In the genomic region with DNA sequence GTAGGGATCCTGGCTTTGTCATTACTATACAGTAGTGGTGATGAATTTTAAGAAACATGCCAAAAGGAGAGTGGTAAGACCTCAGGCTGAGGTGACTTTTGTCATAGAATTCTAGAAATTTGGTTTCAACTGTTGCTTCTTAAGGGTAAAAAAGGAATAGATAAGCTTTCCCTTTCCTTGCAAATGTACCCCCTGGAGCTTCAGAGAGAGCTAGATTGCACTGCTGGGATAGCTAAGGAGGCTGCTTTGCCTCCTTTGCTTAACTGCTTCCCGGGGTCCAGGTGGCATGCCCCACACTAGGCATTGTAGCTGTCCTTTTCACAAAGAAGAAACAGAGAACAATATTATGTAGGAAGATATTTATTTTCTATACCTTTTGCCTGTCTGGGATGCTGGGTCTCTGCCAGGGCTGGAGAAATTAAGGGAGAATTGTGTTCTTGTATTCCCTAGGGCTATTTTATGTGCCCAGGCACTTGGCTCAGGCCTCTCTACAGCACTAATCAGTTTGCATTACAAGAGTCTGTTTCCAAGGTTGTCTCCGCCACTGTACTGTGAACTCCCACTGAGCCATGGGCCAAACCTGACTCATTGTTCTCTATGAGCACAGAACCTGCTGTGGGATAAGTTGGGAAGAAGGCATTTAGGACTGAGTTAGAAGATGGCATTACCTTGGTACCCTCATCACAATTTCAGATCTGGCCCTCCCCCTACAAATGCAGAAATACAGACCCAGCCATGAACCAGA, we compare ENCODE assay signal across 16 cellular contexts.
DNase-seq lines count a peak whose midpoint lies in the region; ATAC-seq and TF ChIP-seq lines count a peak whose summit lies in the region.
"Had no signal": no experiment of that assay in that cellular context is flagged by ENCODE, and none has a peak within 500 bp of the region (broad histone marks: within the 10 kb centered on the region; RNA-seq: fewer than 3 reads in every experiment).

No MANE protein-coding gene starts in this region.

- H3K9me3 ChIP-seq in testis (no peaks in the 10 kb centered on the region), adrenal gland (replicated peaks in 1 of 3) (no peaks in the 10 kb centered on the region)
- H3K9me3 ChIP-seq: SK-N-SH had no signal

- H3K36me3 ChIP-seq in testis (ENCODE audit: low read depth, missing control alignments) (no peaks in the 10 kb centered on the region), adrenal gland (replicated peaks in 1 of 2) (no peaks in the 10 kb centered on the region)

- TF ChIP-seq POLR2A in testis (IDR thresholded peaks at IDR 0.05) (no peak), adrenal gland (IDR thresholded peaks at IDR 0.05) (no peak)

- no peaks in the 10 kb centered on the region for H3K27me3 ChIP-seq in testis
- no peaks in the 10 kb centered on the region for H3K27me3 ChIP-seq in adrenal gland

- no peak for ATAC-seq in HG02852 (IDR thresholded peaks at IDR 0.05; ENCODE audit: unreplicated experiment)
- ATAC-seq in HG03196 (IDR thresholded peaks at IDR 0.05; ENCODE audit: unreplicated experiment): no peak
- ATAC-seq: activated naive CD4-positive, alpha-beta T cell treated with anti-CD3 and anti-CD28 coated beads, Interleukin-2, amount 50 U/mL, for 72 hours had no signal

- WGBS in testis, 2 donors: 72 to 88% methylated on average over 2 of the region's 2 CpGs
- 64 to 93% (median 72%) methylated on average over 2 of the region's 2 CpGs for WGBS in adrenal gland, 4 donors

- peaks cover 5% of the 10 kb centered on the region for H3K4me1 ChIP-seq in testis
- H3K4me1 ChIP-seq in adrenal gland (replicated peaks in 1 of 2): no peaks in the 10 kb centered on the region

- no peak overlapping the region for H3K27ac ChIP-seq in testis
- H3K27ac ChIP-seq in adrenal gland: no peak overlapping the region

- TF ChIP-seq CTCF in choroid plexus epithelial cell (conservative IDR thresholded peaks at IDR 0.05; ENCODE audit: low read depth, low read length): no peak
- TF ChIP-seq CTCF in testis (IDR thresholded peaks at IDR 0.05): no peak
- TF ChIP-seq CTCF in adrenal gland (IDR thresholded peaks at IDR 0.05): no peak

- intact Hi-C loops in testis (cut with DNase I; ENCODE audit: low total_unique reads) (no loop called here), adrenal gland (cut with DNase I) (no loop called here)

- H3K4me3 ChIP-seq in choroid plexus epithelial cell (ENCODE audit: low read depth, low read length) (no peak overlapping the region), testis (no peak overlapping the region), adrenal gland (no peak overlapping the region)

- DNase-seq in NCI-H748 (lab: John Stamatoyannopoulos, UW; ENCODE audit: unreplicated experiment): peak; percentile 7
- no peak for DNase-seq in NCI-H748 treated with DMSO at 0.1 percent for 48 hours (lab: John Stamatoyannopoulos, UW)
- peak; percentile 75 for DNase-seq in NCI-H345 (lab: John Stamatoyannopoulos, UW)
- peak; percentile 41 for DNase-seq in choroid plexus epithelial cell (ENCODE audit: low read depth)
- DNase-seq in testis: peak; percentile 40
- DNase-seq in adrenal gland: no peak
- DNase-seq: activated CD4-positive, CD25-positive, alpha-beta regulatory T cell; cortex of kidney; EL; glutamatergic neuron; HCEC 1CT; NCI-H1105; SK-N-SH had no signal

Comparison
In these comparisons a context has a peak if more than half of its experiments do, and no peak if none do; other contexts are left out.
1. DNase-seq: peak in NCI-H748 (single experiment), NCI-H345 (single experiment), choroid plexus epithelial cell (single experiment) and testis (single experiment); none in NCI-H748 treated with DMSO at 0.1 percent for 48 hours (single experiment) and adrenal gland (0 of 7).